Comparison of ENCODE assay signal across 1 cellular context in genomic region chr3:38029400-38030125, GRCh38.
TF ChIP-seq lines count a peak whose summit lies in the region.

TSS of gene PLCD1 (minus strand) at chr3:38029642. CDS start at chr3:38029539, 103 bp downstream.

TF ChIP-seq in HCT116, 20 proteins besides CTCF, POLR2A, EP300 and RAD21 (continued from another document):
- TF ChIP-seq REST (IDR thresholded peaks at IDR 0.05; ENCODE audit: low read depth) (no peak), EZH2 (IDR thresholded peaks at IDR 0.05) (no peak), ELF1 (IDR thresholded peaks at IDR 0.05; ENCODE audit: borderline replicate concordance, low read depth) (no peak), POLR2AphosphoS5 (IDR thresholded peaks at IDR 0.05; ENCODE audit: low read depth, low read length) (no peak; the same call in 1 of the 2 replicates), SRF (IDR thresholded peaks at IDR 0.05; ENCODE audit: low read depth) (no peak), ZNF274 (IDR thresholded peaks at IDR 0.05; ENCODE audit: low read depth, low read length) (no peak), ATF3 (IDR thresholded peaks at IDR 0.05) (no peak)
